9 cellular contexts compared by ENCODE assay signal in genomic region chr20:49603209-49603627, GRCh38. TPM values are rescaled to one million over a fixed set of nuclear protein-coding genes. Genes with fewer than 3 reads are reported as not detected.
DNase-seq lines count a peak whose midpoint lies in the region; ATAC-seq and TF ChIP-seq lines count a peak whose summit lies in the region.
"Had no signal": no experiment of that assay in that cellular context is flagged by ENCODE, and none has a peak within 500 bp of the region (broad histone marks: within the 10 kb centered on the region; RNA-seq: fewer than 3 reads in every experiment).

No MANE protein-coding gene starts in this region.

- H3K27ac Mint-ChIP-seq in brain = peak overlapping the region in 3 of 5 experiments; percentile 48 to 64 (median 59)
- H3K27ac Mint-ChIP-seq in stimulated activated naive CD8-positive, alpha-beta T cell treated with anti-CD3 and anti-CD28 coated beads, Interleukin-15, amount 100 ng/mL, for 72 hours = no peak overlapping the region

- no peaks in the 10 kb centered on the region for H3K9me3 ChIP-seq in lower lobe of right lung

- H3K27me3 Mint-ChIP-seq in brain = peaks cover 9% of the 10 kb centered on the region
- H3K27me3 Mint-ChIP-seq in stimulated activated naive CD8-positive, alpha-beta T cell treated with anti-CD3 and anti-CD28 coated beads, Interleukin-15, amount 100 ng/mL, for 72 hours = peaks cover 19% of the 10 kb centered on the region

- no peak for TF ChIP-seq EP300 in Ishikawa (IDR thresholded peaks at IDR 0.05; ENCODE audit: borderline replicate concordance)

- TF ChIP-seq RAD21 in Ishikawa (IDR thresholded peaks at IDR 0.05; ENCODE audit: low read depth) = peak; percentile 35

- no peak overlapping the region for H3K27ac ChIP-seq in lower lobe of right lung

- peak in 1 of 2 donors; percentile 38 for ATAC-seq in lower lobe of right lung
- no peak for ATAC-seq in HG03025 (IDR thresholded peaks at IDR 0.05; ENCODE audit: low FRiP score, unreplicated experiment)
- no peak for ATAC-seq in HG03097 (IDR thresholded peaks at IDR 0.05; ENCODE audit: low FRiP score, unreplicated experiment)
- ATAC-seq in stimulated activated naive CD8-positive, alpha-beta T cell treated with anti-CD3 and anti-CD28 coated beads, Interleukin-15, amount 100 ng/mL, for 72 hours = no peak

- H3K36me3 Mint-ChIP-seq in brain = no peaks in the 10 kb centered on the region

- intact Hi-C loops in lower lobe of right lung (cut with DNase I) = loop anchor here (10.0 kb wide), 1 partner anchor 58 kb away; no protein-coding TSS in a partner anchor

- peaks cover 13% of the 10 kb centered on the region for H3K4me1 Mint-ChIP-seq in brain
- peaks cover 1% of the 10 kb centered on the region for H3K4me1 Mint-ChIP-seq in stimulated activated naive CD8-positive, alpha-beta T cell treated with anti-CD3 and anti-CD28 coated beads, Interleukin-15, amount 100 ng/mL, for 72 hours

- no peaks in the 10 kb centered on the region for H3K36me3 ChIP-seq in lower lobe of right lung

- DNase-seq in DMS114 treated with DMSO at 0.1 percent for 48 hours (lab: John Stamatoyannopoulos, UW; ENCODE audit: unreplicated experiment) (peak; percentile 69), lower lobe of right lung (no peak)
- DNase-seq in activated naive CD4-positive, alpha-beta T cell (lab: John Stamatoyannopoulos, UW) = no peak
- DNase-seq in stimulated activated naive CD8-positive, alpha-beta T cell treated with anti-CD3 and anti-CD28 coated beads, Interleukin-15, amount 100 ng/mL, for 72 hours = no peak
- DNase-seq: activated CD4-positive, CD25-positive, alpha-beta regulatory T cell treated with anti-CD3 and anti-CD28 coated beads, Interleukin-2, amount 50 U/mL, for 72 hours had no signal

- peak in 1 of 2 experiments; percentile 41 for TF ChIP-seq CTCF in brain (conservative IDR thresholded peaks at IDR 0.05)
- TF ChIP-seq CTCF in lower lobe of right lung (IDR thresholded peaks at IDR 0.05) = peak; percentile 11

- H3K4me1 ChIP-seq in lower lobe of right lung = no peaks in the 10 kb centered on the region

- no peak overlapping the region for H3K4me3 ChIP-seq in lower lobe of right lung

- no peak overlapping the region for H3K4me3 Mint-ChIP-seq in brain
- H3K4me3 Mint-ChIP-seq in stimulated activated naive CD8-positive, alpha-beta T cell treated with anti-CD3 and anti-CD28 coated beads, Interleukin-15, amount 100 ng/mL, for 72 hours = no peak overlapping the region

- peaks cover 0 to 5% (median 0%) of the 10 kb centered on the region in 5 experiments for H3K9me3 Mint-ChIP-seq in brain
- no peaks in the 10 kb centered on the region for H3K9me3 Mint-ChIP-seq in stimulated activated naive CD8-positive, alpha-beta T cell treated with anti-CD3 and anti-CD28 coated beads, Interleukin-15, amount 100 ng/mL, for 72 hours

- H3K27me3 ChIP-seq in lower lobe of right lung (ENCODE audit: low read depth) = peaks cover 3% of the 10 kb centered on the region

TF ChIP-seq in Ishikawa, 13 proteins besides CTCF, POLR2A, EP300 and RAD21:
- TF ChIP-seq NFIC (IDR thresholded peaks at IDR 0.05) (no peak), CEBPB (IDR thresholded peaks at IDR 0.05) (no peak), YY1 (IDR thresholded peaks at IDR 0.05; ENCODE audit: low read depth) (no peak), TAF1 (IDR thresholded peaks at IDR 0.05; ENCODE audit: low read depth) (no peak), ZBTB7A (IDR thresholded peaks at IDR 0.05; ENCODE audit: low read depth) (no peak), TEAD4 (IDR thresholded peaks at IDR 0.05) (no peak), CREB1 (IDR thresholded peaks at IDR 0.05; ENCODE audit: low read depth) (no peak), USF1 (IDR thresholded peaks at IDR 0.05) (no peak), EGR1 (IDR thresholded peaks at IDR 0.05) (no peak), REST (IDR thresholded peaks at IDR 0.05; ENCODE audit: low read depth) (no peak), FOXM1 (IDR thresholded peaks at IDR 0.05; ENCODE audit: borderline replicate concordance, low read depth) (no peak), TCF12 (IDR thresholded peaks at IDR 0.05; ENCODE audit: low read depth) (no peak), MAX (IDR thresholded peaks at IDR 0.05) (no peak)

RNA-seq across cellular contexts. Expression of gene PTGIS, which starts 35.3 kb away (rescaled TPM):
- polyA plus RNA-seq in brain (ENCODE audit: insufficient read depth, low read depth, low replicate concordance) = 0.63 TPM
- total RNA-seq in lower lobe of right lung = 41.2 TPM

Comparison
In these comparisons a context has a peak if more than half of its experiments do, and no peak if none do; other contexts are left out.
1. H3K27ac Mint-ChIP-seq: peak in brain (3 of 5); none in stimulated activated naive CD8-positive, alpha-beta T cell treated with anti-CD3 and anti-CD28 coated beads, Interleukin-15, amount 100 ng/mL, for 72 hours (0 of 2).